In genomic region chr3:195540526-195540925, GRCh38 we compare ENCODE assay signal across 1 cellular context.
TF ChIP-seq lines count a peak whose summit lies in the region.

No MANE protein-coding gene starts in this region.

TF ChIP-seq in SK-N-SH, 30 proteins besides CTCF, POLR2A, EP300 and RAD21 (continued from another document):
- TF ChIP-seq IRF3 (IDR thresholded peaks at IDR 0.05; ENCODE audit: low read depth, low read length) (no peak), RFX5 (IDR thresholded peaks at IDR 0.05; ENCODE audit: low read length) (no peak)
